Comparison of ENCODE assay signal across 14 cellular contexts in the genomic region with DNA sequence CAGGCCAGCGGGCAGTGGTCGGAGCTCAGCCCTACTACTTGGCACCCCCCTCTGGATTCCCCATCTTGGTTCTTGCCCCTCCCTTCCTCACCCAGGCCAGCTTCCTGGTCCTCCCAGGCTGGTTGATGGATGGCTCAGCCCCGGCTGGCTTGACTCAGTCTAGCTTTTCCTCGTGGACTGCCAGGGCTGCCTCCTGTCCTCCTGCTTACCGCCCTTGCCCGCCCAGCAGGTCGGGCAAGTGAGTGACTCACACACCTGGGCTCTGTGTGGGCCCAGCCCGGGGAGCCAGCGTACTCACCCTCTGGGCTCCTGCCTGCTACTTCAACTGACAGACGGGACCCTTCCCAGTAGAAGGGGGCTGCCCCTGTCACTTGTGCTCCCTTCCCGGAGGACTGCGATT. TPM values are rescaled to one million over a fixed set of nuclear protein-coding genes. Genes with fewer than 3 reads are reported as not detected.
DNase-seq lines count a peak whose midpoint lies in the region; ATAC-seq, FAIRE-seq and TF ChIP-seq lines count a peak whose summit lies in the region.
"Had no signal": no experiment of that assay in that cellular context is flagged by ENCODE, and none has a peak within 500 bp of the region (broad histone marks: within the 10 kb centered on the region; RNA-seq: fewer than 3 reads in every experiment).

No MANE protein-coding gene starts in this region.

- H3K9me3 Mint-ChIP-seq in activated CD8-positive, alpha-beta T cell treated with anti-CD3 and anti-CD28 coated beads, Interleukin-2, amount 10 ng/mL, durations not matched to agents 7 days and 5 days (ENCODE audit: insufficient read depth), result no peaks in the 10 kb centered on the region

- DNase-seq in LNCaP clone FGC (ENCODE audit: low read depth), result peak; percentile 13
- DNase-seq in bronchial epithelial cell (ENCODE audit: low read depth), result peak; percentile 91
- no peak for DNase-seq in lung (ENCODE audit: low spot score)
- peak; percentile 86 for DNase-seq in ureter (ENCODE audit: low spot score)
- no peak for DNase-seq in activated CD8-positive, alpha-beta T cell treated with anti-CD3 and anti-CD28 coated beads, Interleukin-2, amount 10 ng/mL, durations not matched to agents 7 days and 5 days
- DNase-seq in stimulated activated CD4-positive, alpha-beta T cell treated with anti-CD3 and anti-CD28 coated beads, Interleukin-1b, Interleukin-23, amount 100 ng/mL, for 48 hours, result no peak
- no peak for DNase-seq in EL
- DNase-seq: activated CD4-positive, alpha-beta T cell treated with anti-CD3 and anti-CD28 coated beads, Interleukin-2, amount 50 U/mL, for 4 hours; NCI-H1694 treated with DMSO at 0.1 percent for 48 hours; NCI-H526 treated with DMSO at 0.1 percent for 48 hours; Right ventricle myocardium superior had no signal

- no peak for FAIRE-seq in bronchial epithelial cell (lab: Jason Lieb, UNC)
- FAIRE-seq: TTC549 had no signal

- no peak overlapping the region for H3K4me3 Mint-ChIP-seq in activated CD8-positive, alpha-beta T cell treated with anti-CD3 and anti-CD28 coated beads, Interleukin-2, amount 10 ng/mL, durations not matched to agents 7 days and 5 days

- H3K27me3 Mint-ChIP-seq in activated CD8-positive, alpha-beta T cell treated with anti-CD3 and anti-CD28 coated beads, Interleukin-2, amount 10 ng/mL, durations not matched to agents 7 days and 5 days (ENCODE audit: low read depth), result peaks cover 22% of the 10 kb centered on the region

- H3K4me1 Mint-ChIP-seq in activated CD8-positive, alpha-beta T cell treated with anti-CD3 and anti-CD28 coated beads, Interleukin-2, amount 10 ng/mL, durations not matched to agents 7 days and 5 days (ENCODE audit: low read depth), result no peaks in the 10 kb centered on the region

- H3K9me3 ChIP-seq in lung (ENCODE audit: control insufficient read depth in 2 of 2, insufficient read depth in 1 of 2, low read length in 1 of 2), result no peaks in the 10 kb centered on the region

- peak; percentile 85 for ATAC-seq in lung (ENCODE audit: insufficient read depth, low FRiP score)
- no peak for ATAC-seq in activated CD8-positive, alpha-beta T cell treated with anti-CD3 and anti-CD28 coated beads, Interleukin-2, amount 10 ng/mL, durations not matched to agents 7 days and 5 days

- peaks cover 0 to 5% of the 10 kb centered on the region in 2 donors for H3K4me1 ChIP-seq in lung (ENCODE audit: control insufficient read depth in 2 of 2, insufficient read depth in 2 of 2, low read length in 2 of 2)

- H3K27me3 ChIP-seq in bronchial epithelial cell (ENCODE audit: control insufficient read depth, insufficient read depth, low read length), result no peaks in the 10 kb centered on the region
- no peaks in the 10 kb centered on the region for H3K27me3 ChIP-seq in lung (ENCODE audit: control insufficient read depth, insufficient read depth)

- H3K27ac Mint-ChIP-seq in activated CD8-positive, alpha-beta T cell treated with anti-CD3 and anti-CD28 coated beads, Interleukin-2, amount 10 ng/mL, durations not matched to agents 7 days and 5 days, result no peak overlapping the region
- H3K27ac Mint-ChIP-seq: progenitor cell of endocrine pancreas had no signal

- no peaks in the 10 kb centered on the region for H3K36me3 ChIP-seq in bronchial epithelial cell (ENCODE audit: control insufficient read depth, insufficient read depth, low read length)
- no peaks in the 10 kb centered on the region for H3K36me3 ChIP-seq in lung (ENCODE audit: control insufficient read depth in 2 of 2, insufficient read depth in 2 of 2, low read length in 2 of 2)

- TF ChIP-seq CTCF in LNCaP clone FGC (IDR thresholded peaks at IDR 0.05; ENCODE audit: control insufficient read depth, extremely low read depth, insufficient read depth) (no peak), bronchial epithelial cell (IDR thresholded peaks at IDR 0.05; ENCODE audit: insufficient read depth, low read length, severe bottlenecking) (no peak), lung (IDR thresholded peaks at IDR 0.05; ENCODE audit: control extremely low read depth, extremely low read depth) (no peak)

- H3K4me3 ChIP-seq in LNCaP clone FGC (ENCODE audit: low read depth, low read length), result no peak overlapping the region
- H3K4me3 ChIP-seq in bronchial epithelial cell (ENCODE audit: low read depth, low read length), result peak overlapping the region; percentile 47
- no peak overlapping the region for H3K4me3 ChIP-seq in lung
- H3K4me3 ChIP-seq: coronary artery had no signal

- H3K27ac ChIP-seq in lung (ENCODE audit: low read depth in 1 of 2, low read length in 1 of 2), result no peak overlapping the region
- H3K27ac ChIP-seq: coronary artery had no signal

- POLR2A ChIA-PET in activated CD8-positive, alpha-beta T cell treated with anti-CD3 and anti-CD28 coated beads, Interleukin-2, amount 10 ng/mL, durations not matched to agents 7 days and 5 days (lab: Charles Lee), result no interaction called here

- CTCF ChIA-PET in activated CD8-positive, alpha-beta T cell treated with anti-CD3 and anti-CD28 coated beads, Interleukin-2, amount 10 ng/mL, durations not matched to agents 7 days and 5 days (lab: Charles Lee), result no interaction called here

- no peaks in the 10 kb centered on the region for H3K36me3 Mint-ChIP-seq in activated CD8-positive, alpha-beta T cell treated with anti-CD3 and anti-CD28 coated beads, Interleukin-2, amount 10 ng/mL, durations not matched to agents 7 days and 5 days (ENCODE audit: low read depth)

- WGBS in lung, 2 donors, result 48 to 49% methylated on average over 12 of the region's 12 CpGs

RNA-seq across cellular contexts. Expression of a gene that starts 19.5 kb away (rescaled TPM):
- total RNA-seq in bronchial epithelial cell (6.3 and 14.8 TPM in 2 replicates), lung (10 to 100 TPM; 15.0 to 43.4 TPM), ureter (166 TPM)
- polyA plus RNA-seq in lung, result 10 to 100 TPM; 23.8 to 24.9 TPM
- total RNA-seq in activated CD8-positive, alpha-beta T cell treated with anti-CD3 and anti-CD28 coated beads, Interleukin-2, amount 10 ng/mL, durations not matched to agents 7 days and 5 days, result not detected

Comparison
In these comparisons a context has a peak if more than half of its experiments do, and no peak if none do; other contexts are left out.
1. DNase-seq: peak in LNCaP clone FGC (single experiment), bronchial epithelial cell (single experiment) and ureter (single experiment); none in lung (single experiment), activated CD8-positive, alpha-beta T cell treated with anti-CD3 and anti-CD28 coated beads, Interleukin-2, amount 10 ng/mL, durations not matched to agents 7 days and 5 days (single experiment), stimulated activated CD4-positive, alpha-beta T cell treated with anti-CD3 and anti-CD28 coated beads, Interleukin-1b, Interleukin-23, amount 100 ng/mL, for 48 hours (single experiment) and EL (single experiment).